Comparison of ENCODE assay signal across 8 cellular contexts in the genomic region with DNA sequence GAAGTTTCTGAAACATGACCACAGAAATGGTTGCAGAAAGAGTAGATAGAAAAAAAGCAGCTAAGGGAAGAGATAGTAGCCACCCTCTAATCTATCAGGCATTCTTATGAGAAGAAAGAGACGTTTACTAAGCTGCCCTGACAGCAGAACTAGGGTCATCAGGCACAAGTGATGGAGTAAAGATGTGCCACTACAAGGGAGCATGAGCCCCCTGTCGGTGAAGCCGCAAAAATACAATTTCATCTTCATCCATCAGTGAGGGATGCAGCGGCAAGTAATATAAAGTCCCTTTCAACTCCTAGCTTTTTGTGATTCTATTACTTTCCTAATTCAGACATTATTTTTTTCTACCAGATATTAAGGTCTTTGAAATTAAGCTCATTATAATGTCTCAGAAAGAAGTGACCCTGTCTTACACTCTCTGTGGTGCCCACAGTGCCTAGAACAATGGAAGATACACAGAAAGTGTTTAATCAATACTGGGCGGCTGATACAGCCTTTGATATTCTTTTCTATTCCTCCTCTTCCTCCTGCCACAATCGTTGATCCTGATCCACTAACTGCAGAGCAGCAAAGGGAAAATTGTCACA.
DNase-seq lines count a peak whose midpoint lies in the region; ATAC-seq and TF ChIP-seq lines count a peak whose summit lies in the region.

No MANE protein-coding gene starts in this region.

- H3K79me2 ChIP-seq in fibroblast of lung (ENCODE audit: control insufficient read depth, insufficient read depth, low read length): no peaks in the 10 kb centered on the region

- no peaks in the 10 kb centered on the region for H4K20me1 ChIP-seq in fibroblast of lung (ENCODE audit: control insufficient read depth, extremely low read depth, insufficient read depth, low read length)

- H3K27ac ChIP-seq in breast epithelium: no peak overlapping the region
- no peak overlapping the region for H3K27ac ChIP-seq in fibroblast of lung (ENCODE audit: insufficient read depth, low read length)
- no peak overlapping the region for H3K27ac ChIP-seq in testis
- H3K27ac ChIP-seq in right cardiac atrium (ENCODE audit: low read length): no peak overlapping the region

- no peaks in the 10 kb centered on the region for H3K9me3 Mint-ChIP-seq in MCF 10A (ENCODE audit: unreplicated experiment)

- peaks cover 12% of the 10 kb centered on the region for H3K4me1 Mint-ChIP-seq in MCF 10A (ENCODE audit: insufficient read depth, unreplicated experiment)

- intact Hi-C loops in MCF 10A (cut with micrococcal nuclease) (loop anchor here (2.0 to 10.0 kb wide), 2 partner anchors 572 to 640 kb away; no protein-coding TSS in a partner anchor), breast epithelium (cut with DNase I; ENCODE audit: low total_unique reads) (no loop called here), testis (cut with DNase I; ENCODE audit: low total_unique reads) (no loop called here), right cardiac atrium (cut with DNase I) (no loop called here)

- TF ChIP-seq POLR2A in breast epithelium (IDR thresholded peaks at IDR 0.05) (no peak), testis (IDR thresholded peaks at IDR 0.05) (no peak)

- WGBS in testis, 2 donors: 46 to 58% methylated on average over 6 of the region's 6 CpGs
- WGBS in right cardiac atrium: 35% methylated on average over 6 of the region's 6 CpGs

- TF ChIP-seq CTCF in MCF 10A (IDR thresholded peaks at IDR 0.05; ENCODE audit: unreplicated experiment) (peak; percentile 60), breast epithelium (IDR thresholded peaks at IDR 0.05) (no peak), fibroblast of lung (conservative IDR thresholded peaks at IDR 0.05 in 1 of 2, IDR thresholded peaks at IDR 0.05 in 1 of 2; ENCODE audit: low read depth in 1 of 2, low read length in 2 of 2) (peak; percentile 35 to 45), testis (IDR thresholded peaks at IDR 0.05) (peak; percentile 21 to 49 (median 26))

- H3K27ac Mint-ChIP-seq in MCF 10A (ENCODE audit: low read depth, unreplicated experiment): no peak overlapping the region

- POLR2A ChIA-PET in MCF 10A (lab: Yijun Ruan, JAX): interaction anchor here (0.6 kb wide), 1 partner anchor 111 kb away, joined by 3 read pairs; no protein-coding TSS in a partner anchor

- no peak overlapping the region for H3K4me3 ChIP-seq in breast epithelium
- no peak overlapping the region for H3K4me3 ChIP-seq in fibroblast of lung (replicated peaks in 1 of 4; ENCODE audit: control extremely low read depth in 1 of 4, insufficient read depth in 1 of 4, low read depth in 3 of 4, low read length in 4 of 4)
- no peak overlapping the region for H3K4me3 ChIP-seq in testis
- no peak overlapping the region for H3K4me3 ChIP-seq in right cardiac atrium (ENCODE audit: low read length)

- H3K4me1 ChIP-seq in breast epithelium: no peaks in the 10 kb centered on the region
- H3K4me1 ChIP-seq in fibroblast of lung (ENCODE audit: control insufficient read depth, extremely low read depth, insufficient read depth, low read length): peaks cover 6% of the 10 kb centered on the region
- no peaks in the 10 kb centered on the region for H3K4me1 ChIP-seq in testis
- peaks cover 5% of the 10 kb centered on the region for H3K4me1 ChIP-seq in right cardiac atrium (ENCODE audit: control insufficient read depth, insufficient read depth, low read length)

- no peak overlapping the region for H3K4me3 Mint-ChIP-seq in MCF 10A (ENCODE audit: unreplicated experiment)

- H3K36me3 Mint-ChIP-seq in MCF 10A (ENCODE audit: insufficient read depth, unreplicated experiment): no peaks in the 10 kb centered on the region

- H3K9me3 ChIP-seq in breast epithelium: no peaks in the 10 kb centered on the region
- H3K9me3 ChIP-seq in fibroblast of lung (ENCODE audit: control insufficient read depth, insufficient read depth, low read depth, low read length): no peaks in the 10 kb centered on the region
- H3K9me3 ChIP-seq in testis: no peaks in the 10 kb centered on the region
- no peaks in the 10 kb centered on the region for H3K9me3 ChIP-seq in right cardiac atrium (ENCODE audit: control insufficient read depth, low read length)

- ATAC-seq in right cardiac atrium: no peak

- H3K27me3 Mint-ChIP-seq in MCF 10A (ENCODE audit: insufficient read depth, unreplicated experiment): no peaks in the 10 kb centered on the region

- peak; percentile 19 for DNase-seq in MCF 10A (ENCODE audit: unreplicated experiment)
- no peak for DNase-seq in breast epithelium (ENCODE audit: low spot score in 2 of 2)
- DNase-seq in NCI-H748 treated with DMSO at 0.1 percent for 48 hours (lab: John Stamatoyannopoulos, UW): peak; percentile 17
- peak in 1 of 2 donors; percentile 17 for DNase-seq in fibroblast of lung (ENCODE audit: low read depth in 2 of 2)
- peak; percentile 33 for DNase-seq in testis
- no peak for DNase-seq in cortex of kidney (lab: John Stamatoyannopoulos, UW)
- no peak for DNase-seq in NCI-H146 treated with DMSO at 0.1 percent for 48 hours (lab: John Stamatoyannopoulos, UW; ENCODE audit: unreplicated experiment)
- DNase-seq in right cardiac atrium: no peak

- no peak overlapping the region for H3K9ac ChIP-seq in fibroblast of lung (ENCODE audit: insufficient read depth, low read length)

- BruUV-seq in MCF 10A (replicated peaks; lab: Mats Ljungman, UMichigan): no TSS peak

- H3K27me3 ChIP-seq in breast epithelium: no peaks in the 10 kb centered on the region
- H3K27me3 ChIP-seq in fibroblast of lung (ENCODE audit: control insufficient read depth, insufficient read depth, low read length): no peaks in the 10 kb centered on the region
- H3K27me3 ChIP-seq in testis: no peaks in the 10 kb centered on the region
- no peaks in the 10 kb centered on the region for H3K27me3 ChIP-seq in right cardiac atrium (ENCODE audit: control insufficient read depth, insufficient read depth)

- no peak overlapping the region for H2AFZ ChIP-seq in fibroblast of lung (ENCODE audit: low read length)

- H3K4me2 ChIP-seq in fibroblast of lung (ENCODE audit: extremely low read depth, insufficient read depth, low read length): no peak overlapping the region

- CTCF ChIA-PET in MCF 10A (lab: Yijun Ruan, JAX): interaction anchor here (0.6 to 1.4 kb wide), 17 partner anchors 8 to 980 kb away, joined by 3 to 7 read pairs (median 3); no protein-coding TSS in a partner anchor

- H3K36me3 ChIP-seq in breast epithelium (no peaks in the 10 kb centered on the region), fibroblast of lung (ENCODE audit: control insufficient read depth, insufficient read depth, low read length) (no peaks in the 10 kb centered on the region), testis (ENCODE audit: low read depth, missing control alignments) (no peaks in the 10 kb centered on the region)

Comparison
In these comparisons a context has a peak if more than half of its experiments do, and no peak if none do; other contexts are left out.
1. DNase-seq: peak in MCF 10A (single experiment), NCI-H748 treated with DMSO at 0.1 percent for 48 hours (single experiment) and testis (single experiment); none in breast epithelium (0 of 2), cortex of kidney (single experiment), NCI-H146 treated with DMSO at 0.1 percent for 48 hours (single experiment) and right cardiac atrium (0 of 3).
2. CTCF ChIP-seq: peak in MCF 10A (single experiment), fibroblast of lung (2 of 2) and testis (3 of 3); none in breast epithelium (0 of 3).